ENCODE assay signal across 2 cellular contexts in genomic region chr1:8061673-8062386, GRCh38.
TF ChIP-seq lines count a peak whose summit lies in the region.

No MANE protein-coding gene starts in this region.

TF ChIP-seq in HCT116, 20 proteins besides CTCF, POLR2A, EP300 and RAD21:
- no peak for TF ChIP-seq MAX (IDR thresholded peaks at IDR 0.05)
- peak; percentile 24; the same call in 1 of the 2 replicates for TF ChIP-seq FOSL1 (IDR thresholded peaks at IDR 0.05; ENCODE audit: low read depth)
- TF ChIP-seq EZH2 (IDR thresholded peaks at IDR 0.05), result no peak
- no peak for TF ChIP-seq POLR2AphosphoS5 (IDR thresholded peaks at IDR 0.05; ENCODE audit: low read depth, low read length)
- TF ChIP-seq ELF1 (IDR thresholded peaks at IDR 0.05; ENCODE audit: borderline replicate concordance, low read depth), result no peak
- TF ChIP-seq EGR1 (IDR thresholded peaks at IDR 0.05; ENCODE audit: low read depth), result no peak
- no peak for TF ChIP-seq ATF3 (IDR thresholded peaks at IDR 0.05)
- peak; percentile 25; the same call in 1 of the 2 replicates for TF ChIP-seq JUND (IDR thresholded peaks at IDR 0.05)
- TF ChIP-seq SIN3A (IDR thresholded peaks at IDR 0.05; ENCODE audit: low read depth), result peak; percentile 42; the same call in 1 of the 2 replicates
- TF ChIP-seq ZFX (IDR thresholded peaks at IDR 0.05), result no peak
- peak; percentile 21; the same call in 1 of the 2 replicates for TF ChIP-seq SP1 (IDR thresholded peaks at IDR 0.05; ENCODE audit: low read depth)
- TF ChIP-seq ZBTB33 (IDR thresholded peaks at IDR 0.05; ENCODE audit: extremely low read depth, insufficient replicate concordance, low read length), result no peak
- no peak for TF ChIP-seq REST (IDR thresholded peaks at IDR 0.05; ENCODE audit: low read depth)

TF ChIP-seq in GM12878, 131 proteins besides CTCF, POLR2A, EP300 and RAD21:
- no peak for TF ChIP-seq RAD51 (IDR thresholded peaks at IDR 0.05)
- TF ChIP-seq NFIC (IDR thresholded peaks at IDR 0.05; ENCODE audit: low read depth, low read length), result no peak
- TF ChIP-seq HDAC6 (IDR thresholded peaks at IDR 0.05; ENCODE audit: unreplicated experiment), result no peak
- TF ChIP-seq HDGF (IDR thresholded peaks at IDR 0.05), result no peak
- no peak for TF ChIP-seq SMAD1 (IDR thresholded peaks at IDR 0.05; ENCODE audit: low read depth, partially characterized antibody)
- TF ChIP-seq BMI1 (IDR thresholded peaks at IDR 0.05; ENCODE audit: borderline replicate concordance), result no peak
- no peak for TF ChIP-seq POLR2AphosphoS5 (IDR thresholded peaks at IDR 0.05; ENCODE audit: low read length)
- no peak for TF ChIP-seq KLF5 (IDR thresholded peaks at IDR 0.05; ENCODE audit: partially characterized antibody)
- no peak for TF ChIP-seq E2F8 (IDR thresholded peaks at IDR 0.05; ENCODE audit: low read depth, partially characterized antibody)
- TF ChIP-seq YY1 (IDR thresholded peaks at IDR 0.05; ENCODE audit: low read depth, low read length), result no peak
- TF ChIP-seq ZNF592 (IDR thresholded peaks at IDR 0.05), result no peak
- TF ChIP-seq SPI1 (IDR thresholded peaks at IDR 0.05; ENCODE audit: borderline replicate concordance, insufficient read depth, low read depth, low read length), result no peak
- no peak for TF ChIP-seq CHD4 (IDR thresholded peaks at IDR 0.05)
- no peak for TF ChIP-seq NKRF (conservative IDR thresholded peaks at IDR 0.05)
